1 cellular context compared by ENCODE assay signal in the genomic region with DNA sequence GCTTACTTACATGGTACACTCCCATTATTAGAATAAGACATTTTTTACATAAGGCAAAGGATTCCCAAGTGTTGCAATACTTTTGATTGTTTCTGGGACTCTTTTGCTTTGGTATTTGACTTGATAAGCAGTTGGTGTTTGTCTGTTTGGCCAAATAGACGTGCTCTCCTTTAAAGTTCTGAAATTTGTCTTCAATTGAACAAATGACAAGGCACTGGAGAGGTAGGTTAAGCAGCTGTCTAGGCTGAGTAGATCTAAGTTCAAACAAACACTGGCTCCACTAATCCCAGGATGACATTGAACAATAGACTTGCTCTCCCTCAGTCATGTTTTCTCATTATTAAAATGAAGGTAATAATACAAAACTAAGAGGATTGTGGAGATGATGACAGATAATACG.
A peak's percentile ranks its signal among the peaks of the same experiment; 100 is the strongest.
TF ChIP-seq lines count a peak whose summit lies in the region.

No MANE protein-coding gene starts in this region.

TF ChIP-seq in HepG2, 621 proteins besides CTCF, POLR2A, EP300 and RAD21 (continued from another document and continues in another):
- TF ChIP-seq, protein P1, sequence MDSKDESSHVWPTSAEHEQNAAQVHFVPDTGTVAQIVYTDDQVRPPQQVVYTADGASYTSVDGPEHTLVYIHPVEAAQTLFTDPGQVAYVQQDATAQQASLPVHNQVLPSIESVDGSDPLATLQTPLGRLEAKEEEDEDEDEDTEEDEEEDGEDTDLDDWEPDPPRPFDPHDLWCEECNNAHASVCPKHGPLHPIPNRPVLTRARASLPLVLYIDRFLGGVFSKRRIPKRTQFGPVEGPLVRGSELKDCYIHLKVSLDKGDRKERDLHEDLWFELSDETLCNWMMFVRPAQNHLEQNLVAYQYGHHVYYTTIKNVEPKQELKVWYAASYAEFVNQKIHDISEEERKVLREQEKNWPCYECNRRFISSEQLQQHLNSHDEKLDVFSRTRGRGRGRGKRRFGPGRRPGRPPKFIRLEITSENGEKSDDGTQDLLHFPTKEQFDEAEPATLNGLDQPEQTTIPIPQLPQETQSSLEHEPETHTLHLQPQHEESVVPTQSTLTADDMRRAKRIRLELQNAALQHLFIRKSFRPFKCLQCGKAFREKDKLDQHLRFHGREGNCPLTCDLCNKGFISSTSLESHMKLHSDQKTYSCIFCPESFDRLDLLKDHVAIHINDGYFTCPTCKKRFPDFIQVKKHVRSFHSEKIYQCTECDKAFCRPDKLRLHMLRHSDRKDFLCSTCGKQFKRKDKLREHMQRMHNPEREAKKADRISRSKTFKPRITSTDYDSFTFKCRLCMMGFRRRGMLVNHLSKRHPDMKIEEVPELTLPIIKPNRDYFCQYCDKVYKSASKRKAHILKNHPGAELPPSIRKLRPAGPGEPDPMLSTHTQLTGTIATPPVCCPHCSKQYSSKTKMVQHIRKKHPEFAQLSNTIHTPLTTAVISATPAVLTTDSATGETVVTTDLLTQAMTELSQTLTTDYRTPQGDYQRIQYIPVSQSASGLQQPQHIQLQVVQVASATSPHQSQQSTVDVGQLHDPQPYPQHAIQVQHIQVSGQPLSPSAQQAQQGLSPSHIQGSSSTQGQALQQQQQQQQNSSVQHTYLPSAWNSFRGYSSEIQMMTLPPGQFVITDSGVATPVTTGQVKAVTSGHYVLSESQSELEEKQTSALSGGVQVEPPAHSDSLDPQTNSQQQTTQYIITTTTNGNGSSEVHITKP (CRISPR knock-in tag; IDR thresholded peaks at IDR 0.05; ENCODE audit: low read depth), result 0 out of 2 replicates have a peak, but pooled peaks have one; percentile 35
- TF ChIP-seq, protein P2, sequence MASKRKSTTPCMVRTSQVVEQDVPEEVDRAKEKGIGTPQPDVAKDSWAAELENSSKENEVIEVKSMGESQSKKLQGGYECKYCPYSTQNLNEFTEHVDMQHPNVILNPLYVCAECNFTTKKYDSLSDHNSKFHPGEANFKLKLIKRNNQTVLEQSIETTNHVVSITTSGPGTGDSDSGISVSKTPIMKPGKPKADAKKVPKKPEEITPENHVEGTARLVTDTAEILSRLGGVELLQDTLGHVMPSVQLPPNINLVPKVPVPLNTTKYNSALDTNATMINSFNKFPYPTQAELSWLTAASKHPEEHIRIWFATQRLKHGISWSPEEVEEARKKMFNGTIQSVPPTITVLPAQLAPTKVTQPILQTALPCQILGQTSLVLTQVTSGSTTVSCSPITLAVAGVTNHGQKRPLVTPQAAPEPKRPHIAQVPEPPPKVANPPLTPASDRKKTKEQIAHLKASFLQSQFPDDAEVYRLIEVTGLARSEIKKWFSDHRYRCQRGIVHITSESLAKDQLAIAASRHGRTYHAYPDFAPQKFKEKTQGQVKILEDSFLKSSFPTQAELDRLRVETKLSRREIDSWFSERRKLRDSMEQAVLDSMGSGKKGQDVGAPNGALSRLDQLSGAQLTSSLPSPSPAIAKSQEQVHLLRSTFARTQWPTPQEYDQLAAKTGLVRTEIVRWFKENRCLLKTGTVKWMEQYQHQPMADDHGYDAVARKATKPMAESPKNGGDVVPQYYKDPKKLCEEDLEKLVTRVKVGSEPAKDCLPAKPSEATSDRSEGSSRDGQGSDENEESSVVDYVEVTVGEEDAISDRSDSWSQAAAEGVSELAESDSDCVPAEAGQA (IDR thresholded peaks at IDR 0.05; ENCODE audit: low read depth), result no peak
- TF ChIP-seq, protein P2 (CRISPR knock-in tag; IDR thresholded peaks at IDR 0.05; ENCODE audit: borderline replicate concordance), result no peak
- TF ChIP-seq, protein P3, sequence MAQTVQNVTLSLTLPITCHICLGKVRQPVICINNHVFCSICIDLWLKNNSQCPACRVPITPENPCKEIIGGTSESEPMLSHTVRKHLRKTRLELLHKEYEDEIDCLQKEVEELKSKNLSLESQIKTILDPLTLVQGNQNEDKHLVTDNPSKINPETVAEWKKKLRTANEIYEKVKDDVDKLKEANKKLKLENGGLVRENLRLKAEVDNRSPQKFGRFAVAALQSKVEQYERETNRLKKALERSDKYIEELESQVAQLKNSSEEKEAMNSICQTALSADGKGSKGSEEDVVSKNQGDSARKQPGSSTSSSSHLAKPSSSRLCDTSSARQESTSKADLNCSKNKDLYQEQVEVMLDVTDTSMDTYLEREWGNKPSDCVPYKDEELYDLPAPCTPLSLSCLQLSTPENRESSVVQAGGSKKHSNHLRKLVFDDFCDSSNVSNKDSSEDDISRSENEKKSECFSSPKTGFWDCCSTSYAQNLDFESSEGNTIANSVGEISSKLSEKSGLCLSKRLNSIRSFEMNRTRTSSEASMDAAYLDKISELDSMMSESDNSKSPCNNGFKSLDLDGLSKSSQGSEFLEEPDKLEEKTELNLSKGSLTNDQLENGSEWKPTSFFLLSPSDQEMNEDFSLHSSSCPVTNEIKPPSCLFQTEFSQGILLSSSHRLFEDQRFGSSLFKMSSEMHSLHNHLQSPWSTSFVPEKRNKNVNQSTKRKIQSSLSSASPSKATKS (CRISPR knock-in tag; IDR thresholded peaks at IDR 0.05), result no peak
- TF ChIP-seq ZNF367 (CRISPR knock-in tag; IDR thresholded peaks at IDR 0.05; ENCODE audit: borderline replicate concordance) (no peak), ZNF768 (CRISPR knock-in tag; IDR thresholded peaks at IDR 0.05) (no peak), ZNF292 (CRISPR knock-in tag; IDR thresholded peaks at IDR 0.05; ENCODE audit: borderline replicate concordance, low read depth) (0 out of 2 replicates have a peak, but pooled peaks have one; percentile 32), GLI4 (CRISPR knock-in tag; IDR thresholded peaks at IDR 0.05; ENCODE audit: borderline replicate concordance) (no peak), NR2F6 (IDR thresholded peaks at IDR 0.05) (peak; percentile 51), NR2F6 (CRISPR knock-in tag; IDR thresholded peaks at IDR 0.05) (0 out of 2 replicates have a peak, but pooled peaks have one; percentile 13), DNMT3B (CRISPR knock-in tag; conservative IDR thresholded peaks at IDR 0.05) (0 out of 2 replicates have a peak, but pooled peaks have one; percentile 74), JUND (CRISPR knock-in tag; IDR thresholded peaks at IDR 0.05) (no peak), SMAD1 (CRISPR knock-in tag; IDR thresholded peaks at IDR 0.05; ENCODE audit: borderline replicate concordance, low read depth) (no peak), ZNF10 (CRISPR knock-in tag; IDR thresholded peaks at IDR 0.05; ENCODE audit: borderline replicate concordance, low read depth) (no peak), ZNF615 (CRISPR knock-in tag; IDR thresholded peaks at IDR 0.05; ENCODE audit: borderline replicate concordance) (no peak), ATM (IDR thresholded peaks at IDR 0.05; ENCODE audit: borderline replicate concordance) (no peak), ZNF850 (CRISPR knock-in tag; conservative IDR thresholded peaks at IDR 0.05) (no peak), RFX1 (IDR thresholded peaks at IDR 0.05) (no peak), NFIC (IDR thresholded peaks at IDR 0.05; ENCODE audit: low read length) (peak; percentile 82), ZNF24 (IDR thresholded peaks at IDR 0.05) (no peak), IKZF1 (IDR thresholded peaks at IDR 0.05) (no peak), ZNF264 (CRISPR knock-in tag; IDR thresholded peaks at IDR 0.05) (0 out of 2 replicates have a peak, but pooled peaks have one; percentile 29), TCF7 (IDR thresholded peaks at IDR 0.05; ENCODE audit: low read depth) (peak; percentile 90), ZNF746 (CRISPR knock-in tag; IDR thresholded peaks at IDR 0.05) (no peak), ZSCAN29 (CRISPR knock-in tag; conservative IDR thresholded peaks at IDR 0.05) (0 out of 2 replicates have a peak, but pooled peaks have one; percentile 36), ETV6 (CRISPR knock-in tag; conservative IDR thresholded peaks at IDR 0.05) (no peak), SAFB2 (CRISPR knock-in tag; IDR thresholded peaks at IDR 0.05; ENCODE audit: borderline replicate concordance, low read depth) (no peak), ZNF33A (CRISPR knock-in tag; IDR thresholded peaks at IDR 0.05; ENCODE audit: borderline replicate concordance) (no peak), SCMH1 (CRISPR knock-in tag; IDR thresholded peaks at IDR 0.05; ENCODE audit: borderline replicate concordance) (no peak)
- TF ChIP-seq, protein P4, sequence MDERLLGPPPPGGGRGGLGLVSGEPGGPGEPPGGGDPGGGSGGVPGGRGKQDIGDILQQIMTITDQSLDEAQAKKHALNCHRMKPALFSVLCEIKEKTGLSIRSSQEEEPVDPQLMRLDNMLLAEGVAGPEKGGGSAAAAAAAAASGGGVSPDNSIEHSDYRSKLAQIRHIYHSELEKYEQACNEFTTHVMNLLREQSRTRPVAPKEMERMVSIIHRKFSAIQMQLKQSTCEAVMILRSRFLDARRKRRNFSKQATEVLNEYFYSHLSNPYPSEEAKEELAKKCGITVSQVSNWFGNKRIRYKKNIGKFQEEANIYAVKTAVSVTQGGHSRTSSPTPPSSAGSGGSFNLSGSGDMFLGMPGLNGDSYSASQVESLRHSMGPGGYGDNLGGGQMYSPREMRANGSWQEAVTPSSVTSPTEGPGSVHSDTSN (CRISPR knock-in tag; IDR thresholded peaks at IDR 0.05), result no peak
- TF ChIP-seq, protein P5, sequence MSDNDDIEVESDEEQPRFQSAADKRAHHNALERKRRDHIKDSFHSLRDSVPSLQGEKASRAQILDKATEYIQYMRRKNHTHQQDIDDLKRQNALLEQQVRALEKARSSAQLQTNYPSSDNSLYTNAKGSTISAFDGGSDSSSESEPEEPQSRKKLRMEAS (IDR thresholded peaks at IDR 0.05), result no peak
- TF ChIP-seq, protein P6, sequence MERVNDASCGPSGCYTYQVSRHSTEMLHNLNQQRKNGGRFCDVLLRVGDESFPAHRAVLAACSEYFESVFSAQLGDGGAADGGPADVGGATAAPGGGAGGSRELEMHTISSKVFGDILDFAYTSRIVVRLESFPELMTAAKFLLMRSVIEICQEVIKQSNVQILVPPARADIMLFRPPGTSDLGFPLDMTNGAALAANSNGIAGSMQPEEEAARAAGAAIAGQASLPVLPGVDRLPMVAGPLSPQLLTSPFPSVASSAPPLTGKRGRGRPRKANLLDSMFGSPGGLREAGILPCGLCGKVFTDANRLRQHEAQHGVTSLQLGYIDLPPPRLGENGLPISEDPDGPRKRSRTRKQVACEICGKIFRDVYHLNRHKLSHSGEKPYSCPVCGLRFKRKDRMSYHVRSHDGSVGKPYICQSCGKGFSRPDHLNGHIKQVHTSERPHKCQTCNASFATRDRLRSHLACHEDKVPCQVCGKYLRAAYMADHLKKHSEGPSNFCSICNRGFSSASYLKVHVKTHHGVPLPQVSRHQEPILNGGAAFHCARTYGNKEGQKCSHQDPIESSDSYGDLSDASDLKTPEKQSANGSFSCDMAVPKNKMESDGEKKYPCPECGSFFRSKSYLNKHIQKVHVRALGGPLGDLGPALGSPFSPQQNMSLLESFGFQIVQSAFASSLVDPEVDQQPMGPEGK (CRISPR knock-in tag; IDR thresholded peaks at IDR 0.05), result peak; percentile 29; the same call in 1 of the 2 replicates
- TF ChIP-seq, protein P7, sequence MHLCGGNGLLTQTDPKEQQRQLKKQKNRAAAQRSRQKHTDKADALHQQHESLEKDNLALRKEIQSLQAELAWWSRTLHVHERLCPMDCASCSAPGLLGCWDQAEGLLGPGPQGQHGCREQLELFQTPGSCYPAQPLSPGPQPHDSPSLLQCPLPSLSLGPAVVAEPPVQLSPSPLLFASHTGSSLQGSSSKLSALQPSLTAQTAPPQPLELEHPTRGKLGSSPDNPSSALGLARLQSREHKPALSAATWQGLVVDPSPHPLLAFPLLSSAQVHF (CRISPR knock-in tag; IDR thresholded peaks at IDR 0.05), result no peak
- TF ChIP-seq, protein P8, sequence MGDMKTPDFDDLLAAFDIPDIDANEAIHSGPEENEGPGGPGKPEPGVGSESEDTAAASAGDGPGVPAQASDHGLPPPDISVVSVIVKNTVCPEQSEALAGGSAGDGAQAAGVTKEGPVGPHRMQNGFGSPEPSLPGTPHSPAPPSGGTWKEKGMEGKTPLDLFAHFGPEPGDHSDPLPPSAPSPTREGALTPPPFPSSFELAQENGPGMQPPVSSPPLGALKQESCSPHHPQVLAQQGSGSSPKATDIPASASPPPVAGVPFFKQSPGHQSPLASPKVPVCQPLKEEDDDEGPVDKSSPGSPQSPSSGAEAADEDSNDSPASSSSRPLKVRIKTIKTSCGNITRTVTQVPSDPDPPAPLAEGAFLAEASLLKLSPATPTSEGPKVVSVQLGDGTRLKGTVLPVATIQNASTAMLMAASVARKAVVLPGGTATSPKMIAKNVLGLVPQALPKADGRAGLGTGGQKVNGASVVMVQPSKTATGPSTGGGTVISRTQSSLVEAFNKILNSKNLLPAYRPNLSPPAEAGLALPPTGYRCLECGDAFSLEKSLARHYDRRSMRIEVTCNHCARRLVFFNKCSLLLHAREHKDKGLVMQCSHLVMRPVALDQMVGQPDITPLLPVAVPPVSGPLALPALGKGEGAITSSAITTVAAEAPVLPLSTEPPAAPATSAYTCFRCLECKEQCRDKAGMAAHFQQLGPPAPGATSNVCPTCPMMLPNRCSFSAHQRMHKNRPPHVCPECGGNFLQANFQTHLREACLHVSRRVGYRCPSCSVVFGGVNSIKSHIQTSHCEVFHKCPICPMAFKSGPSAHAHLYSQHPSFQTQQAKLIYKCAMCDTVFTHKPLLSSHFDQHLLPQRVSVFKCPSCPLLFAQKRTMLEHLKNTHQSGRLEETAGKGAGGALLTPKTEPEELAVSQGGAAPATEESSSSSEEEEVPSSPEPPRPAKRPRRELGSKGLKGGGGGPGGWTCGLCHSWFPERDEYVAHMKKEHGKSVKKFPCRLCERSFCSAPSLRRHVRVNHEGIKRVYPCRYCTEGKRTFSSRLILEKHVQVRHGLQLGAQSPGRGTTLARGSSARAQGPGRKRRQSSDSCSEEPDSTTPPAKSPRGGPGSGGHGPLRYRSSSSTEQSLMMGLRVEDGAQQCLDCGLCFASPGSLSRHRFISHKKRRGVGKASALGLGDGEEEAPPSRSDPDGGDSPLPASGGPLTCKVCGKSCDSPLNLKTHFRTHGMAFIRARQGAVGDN (CRISPR knock-in tag; IDR thresholded peaks at IDR 0.05), result no peak
- TF ChIP-seq, protein P9, sequence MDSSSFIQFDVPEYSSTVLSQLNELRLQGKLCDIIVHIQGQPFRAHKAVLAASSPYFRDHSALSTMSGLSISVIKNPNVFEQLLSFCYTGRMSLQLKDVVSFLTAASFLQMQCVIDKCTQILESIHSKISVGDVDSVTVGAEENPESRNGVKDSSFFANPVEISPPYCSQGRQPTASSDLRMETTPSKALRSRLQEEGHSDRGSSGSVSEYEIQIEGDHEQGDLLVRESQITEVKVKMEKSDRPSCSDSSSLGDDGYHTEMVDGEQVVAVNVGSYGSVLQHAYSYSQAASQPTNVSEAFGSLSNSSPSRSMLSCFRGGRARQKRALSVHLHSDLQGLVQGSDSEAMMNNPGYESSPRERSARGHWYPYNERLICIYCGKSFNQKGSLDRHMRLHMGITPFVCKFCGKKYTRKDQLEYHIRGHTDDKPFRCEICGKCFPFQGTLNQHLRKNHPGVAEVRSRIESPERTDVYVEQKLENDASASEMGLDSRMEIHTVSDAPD (CRISPR knock-in tag; IDR thresholded peaks at IDR 0.05), result 0 out of 2 replicates have a peak, but pooled peaks have one; percentile 45
